8 cellular contexts compared by ENCODE assay signal in the genomic region with DNA sequence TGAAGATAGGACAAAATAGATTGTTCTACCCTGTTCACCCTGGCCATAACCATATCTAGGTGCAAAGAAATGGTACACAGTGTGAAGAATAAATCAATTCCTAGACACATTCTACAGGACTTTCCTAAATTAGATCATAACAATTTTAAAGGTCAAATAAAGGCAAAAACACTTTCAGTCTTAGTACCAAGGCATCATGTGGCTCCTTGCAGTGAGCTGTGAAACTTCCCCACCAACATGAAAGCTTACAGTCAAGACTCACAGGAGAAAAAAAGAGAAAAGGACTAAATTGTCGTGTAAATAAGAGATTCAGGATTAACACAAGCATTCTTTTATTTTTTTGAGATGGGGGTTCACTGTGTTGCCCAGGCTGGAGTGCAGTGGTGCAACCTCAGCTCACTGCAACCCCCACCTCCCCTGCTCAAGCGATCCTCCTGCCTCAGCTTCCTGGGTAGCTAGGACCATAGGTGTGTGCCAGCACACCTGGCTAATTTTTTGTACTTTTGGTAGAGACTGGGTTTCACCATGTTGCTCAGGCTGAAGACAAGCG. TPM values are rescaled to one million over a fixed set of nuclear protein-coding genes. Genes with fewer than 3 reads are reported as not detected.
DNase-seq lines count a peak whose midpoint lies in the region; ATAC-seq and TF ChIP-seq lines count a peak whose summit lies in the region.

No MANE protein-coding gene starts in this region.

- ATAC-seq in GM18502 (IDR thresholded peaks at IDR 0.05; ENCODE audit: poor library complexity, unreplicated experiment), result peak; percentile 69
- peak; percentile 63 for ATAC-seq in HG02571 (IDR thresholded peaks at IDR 0.05; ENCODE audit: unreplicated experiment)
- ATAC-seq in activated B cell treated with CpG ODN at 0.5 μM for 24 hours (ENCODE audit: low read depth), result peak; percentile 82
- ATAC-seq in naive B cell (ENCODE audit: low read depth in 2 of 2), result peak; percentile 54 to 65
- no peak for ATAC-seq in GM18519 (IDR thresholded peaks at IDR 0.05; ENCODE audit: low FRiP score, unreplicated experiment)

- peaks cover 68% of the 10 kb centered on the region for H3K4me1 Mint-ChIP-seq in activated B cell treated with CpG ODN at 0.5 μM for 24 hours
- H3K4me1 Mint-ChIP-seq in naive B cell, result peaks cover 42 to 59% (median 44%) of the 10 kb centered on the region in 3 donors

- DNase-seq in activated B cell treated with CpG ODN at 0.5 μM for 24 hours, result no peak
- no peak for DNase-seq in naive B cell
- no peak for DNase-seq in anterior cingulate cortex (lab: John Stamatoyannopoulos, UW)
- DNase-seq in NCI-H2171 (lab: John Stamatoyannopoulos, UW), result no peak
- no peak for DNase-seq in SW 1271 (lab: John Stamatoyannopoulos, UW)

- H3K36me3 Mint-ChIP-seq in activated B cell treated with CpG ODN at 0.5 μM for 24 hours (ENCODE audit: low read depth), result peaks cover 63% of the 10 kb centered on the region
- H3K36me3 Mint-ChIP-seq in naive B cell, result peaks cover 38 to 40% of the 10 kb centered on the region in 2 donors

- H3K27me3 Mint-ChIP-seq in activated B cell treated with CpG ODN at 0.5 μM for 24 hours, result no peaks in the 10 kb centered on the region
- H3K27me3 Mint-ChIP-seq in naive B cell, result no peaks in the 10 kb centered on the region

- CTCF ChIA-PET in activated B cell treated with CpG ODN at 0.5 μM for 24 hours (lab: Charles Lee), result interaction anchor here (0.7 to 1.6 kb wide), 4 partner anchors 20 to 114 kb away, joined by 3 to 7 read pairs (median 3); no protein-coding TSS in a partner anchor

- peak overlapping the region; percentile 65 for H3K4me3 Mint-ChIP-seq in activated B cell treated with CpG ODN at 0.5 μM for 24 hours
- H3K4me3 Mint-ChIP-seq in naive B cell, result peak overlapping the region in 7 of 8 donors; percentile 23 to 83 (median 39)

- no peaks in the 10 kb centered on the region for H3K9me3 Mint-ChIP-seq in activated B cell treated with CpG ODN at 0.5 μM for 24 hours
- no peaks in the 10 kb centered on the region for H3K9me3 Mint-ChIP-seq in naive B cell

- no peak for TF ChIP-seq CTCF in activated B cell treated with CpG ODN at 0.5 μM for 24 hours (IDR thresholded peaks at IDR 0.05)

- intact Hi-C loops in activated B cell treated with CpG ODN at 0.5 μM for 24 hours (cut with micrococcal nuclease), result loop anchor here (1.0 to 5.0 kb wide), 4 partner anchors 11 to 63 kb away; a partner anchor contains a TSS

- POLR2A ChIA-PET in activated B cell treated with CpG ODN at 0.5 μM for 24 hours (lab: Charles Lee), result interaction anchor here (0.6 to 5.5 kb wide), 21 partner anchors 8 to 201 kb away, joined by 3 to 52 read pairs (median 8); a partner anchor contains a TSS

- H3K27ac Mint-ChIP-seq in activated B cell treated with CpG ODN at 0.5 μM for 24 hours, result peak overlapping the region; percentile 88
- peak overlapping the region; percentile 13 to 88 (median 62) for H3K27ac Mint-ChIP-seq in naive B cell

RNA-seq across cellular contexts. Expression of a gene that starts 14.2 kb away (rescaled TPM):
- 61.0 and 68.3 TPM in 2 replicates for total RNA-seq in activated B cell treated with CpG ODN at 0.5 μM for 24 hours
- polyA plus RNA-seq in naive B cell (ENCODE audit: low read depth in 6 of 6), result 100 to 1,000 TPM; 178 to 217 (median 195) TPM

RNA-seq across cellular contexts. Expression of a gene that starts 51.0 kb away (rescaled TPM):
- total RNA-seq in activated B cell treated with CpG ODN at 0.5 μM for 24 hours, result 13.4 and 17.9 TPM in 2 replicates
- 1 to 10 TPM in 5 of 6 donors, not detected in 1; 2.9 to 8.2 (median 4.2) TPM for polyA plus RNA-seq in naive B cell (ENCODE audit: low read depth in 6 of 6)

RNA-seq across cellular contexts. Expression of a gene that starts 59.4 kb away (rescaled TPM):
- total RNA-seq in activated B cell treated with CpG ODN at 0.5 μM for 24 hours, result 176 and 202 TPM in 2 replicates
- 1,000 to 10,000 TPM in 1 of 6 donors, 100 to 1,000 TPM in 5; 355 to 1,202 (median 525) TPM for polyA plus RNA-seq in naive B cell (ENCODE audit: low read depth in 6 of 6)
